In the genomic region with DNA sequence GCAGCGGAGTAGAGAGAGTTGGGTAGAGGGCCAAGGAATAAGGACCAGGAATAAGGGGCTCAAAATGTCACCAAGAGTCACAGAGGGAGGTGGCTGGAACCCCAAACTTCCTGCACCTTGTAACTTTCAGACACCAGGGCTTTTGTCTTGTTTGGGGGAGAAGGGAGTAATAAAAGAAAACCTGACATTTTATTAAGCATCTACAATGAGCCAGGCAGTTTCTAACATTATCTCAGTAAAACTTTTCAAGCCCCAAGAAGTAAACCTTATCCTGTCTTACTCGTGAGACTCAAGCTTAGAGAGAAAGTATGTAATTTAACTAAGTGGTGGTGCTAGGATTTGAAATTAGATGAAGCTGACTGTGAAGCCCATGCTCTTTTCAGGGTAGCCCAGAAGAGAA, we compare ENCODE assay signal across 9 cellular contexts. TPM values are rescaled to one million over a fixed set of nuclear protein-coding genes. Genes with fewer than 3 reads are reported as not detected.
DNase-seq lines count a peak whose midpoint lies in the region; ATAC-seq and TF ChIP-seq lines count a peak whose summit lies in the region.
"Had no signal": no experiment of that assay in that cellular context is flagged by ENCODE, and none has a peak within 500 bp of the region (broad histone marks: within the 10 kb centered on the region; RNA-seq: fewer than 3 reads in every experiment).

No MANE protein-coding gene starts in this region.

- H3F3A ChIP-seq in GM23248 (ENCODE audit: insufficient read depth), result peaks cover 20% of the 10 kb centered on the region

- H4K20me1 ChIP-seq in GM23248 (ENCODE audit: insufficient read depth), result no peaks in the 10 kb centered on the region

- H3K4me3 ChIP-seq in GM23248 (peak overlapping the region; percentile 83; the same call in 1 of the 2 replicates), foreskin fibroblast (ENCODE audit: low read depth in 1 of 2, low read length in 2 of 2) (peak overlapping the region; percentile 73 to 75), gastrocnemius medialis (no peak overlapping the region)

- ATAC-seq in gastrocnemius medialis, result no peak
- no peak for ATAC-seq in HG02981 (IDR thresholded peaks at IDR 0.05; ENCODE audit: unreplicated experiment)
- ATAC-seq in GM18505 (IDR thresholded peaks at IDR 0.05; ENCODE audit: unreplicated experiment), result no peak

- H3K4me1 ChIP-seq in GM23248 (ENCODE audit: insufficient read depth) (0 out of 2 replicates have a peak, but pooled peaks cover 5% of the 10 kb centered on the region), gastrocnemius medialis (peaks cover 30 to 32% of the 10 kb centered on the region in 2 donors)

- no peaks in the 10 kb centered on the region for H3K9me3 ChIP-seq in GM23248 (ENCODE audit: low read depth)
- no peaks in the 10 kb centered on the region for H3K9me3 ChIP-seq in gastrocnemius medialis

- H3K9me2 ChIP-seq in GM23248 (ENCODE audit: insufficient read depth), result no peaks in the 10 kb centered on the region

- no peaks in the 10 kb centered on the region for H3K79me2 ChIP-seq in GM23248 (ENCODE audit: insufficient read depth)

- intact Hi-C loops in gastrocnemius medialis (cut with DNase I; ENCODE audit: low total_unique reads), result loop anchor here (5.0 kb wide), 1 partner anchor 642 kb away; a partner anchor contains a TSS

- no peak overlapping the region for H3K9ac ChIP-seq in GM23248

- H3K27ac ChIP-seq in GM23248, result no peak overlapping the region
- H3K27ac ChIP-seq in VCaP, result peak overlapping the region; percentile 88
- H3K27ac ChIP-seq in gastrocnemius medialis, result peak overlapping the region; percentile 77 to 84 (median 80)
- H3K27ac ChIP-seq: PC-9 had no signal

- in situ Hi-C loops in GM23248 (cut with MboI), result no loop called here
- in situ Hi-C loops in gastrocnemius medialis (cut with MboI; ENCODE audit: low sequenced_read_pairs in 4 of 4), result loop anchor here (10.0 to 25.0 kb wide), 3 partner anchors 147 to 497 kb away; no protein-coding TSS in a partner anchor

- DNase-seq in GM23248 (no peak), foreskin fibroblast (no peak), gastrocnemius medialis (no peak), middle frontal gyrus (ENCODE audit: extremely low spot score, low spot score) (no peak), hypothalamus (lab: John Stamatoyannopoulos, UW) (no peak)
- DNase-seq: PC-9 had no signal

- TF ChIP-seq CTCF in VCaP (conservative IDR thresholded peaks at IDR 0.05) (no peak), foreskin fibroblast (IDR thresholded peaks at IDR 0.05; ENCODE audit: low read depth, low read length) (no peak), gastrocnemius medialis (IDR thresholded peaks at IDR 0.05 in 4 of 5, conservative IDR thresholded peaks at IDR 0.05 in 1 of 5) (no peak)

- H3K36me3 ChIP-seq in GM23248 (ENCODE audit: low read depth) (peaks cover 11% of the 10 kb centered on the region; the same call in 1 of the 2 replicates), gastrocnemius medialis (peaks cover 0 to 25% of the 10 kb centered on the region in 2 donors)

- WGBS in GM23248 (ENCODE audit: low coverage in 1 of 2, low lambda C conversion rate in 2 of 2, missing lambda C conversion rate in 2 of 2), 2 experiments, result 35 to 42% methylated on average over 2 of the region's 2 CpGs

- H2AFZ ChIP-seq in GM23248, result peak overlapping the region; percentile 81; the same call in 1 of the 2 replicates

- TF ChIP-seq POLR2A in gastrocnemius medialis (IDR thresholded peaks at IDR 0.05) (no peak), GM18505 (IDR thresholded peaks at IDR 0.05; ENCODE audit: borderline replicate concordance, extremely low read depth, insufficient read depth, insufficient read length) (no peak)

- peak overlapping the region; percentile 85 for H3K4me2 ChIP-seq in GM23248 (ENCODE audit: unreplicated experiment)

- H3K27me3 ChIP-seq in GM23248 (replicated peaks; ENCODE audit: insufficient read depth), result no peaks in the 10 kb centered on the region
- H3K27me3 ChIP-seq in gastrocnemius medialis, result no peaks in the 10 kb centered on the region

RNA-seq across cellular contexts. Expression of a gene that starts 0.8 kb away (rescaled TPM):
- 19.6 and 20.4 TPM in 2 replicates for total RNA-seq in GM23248 (2014; rRNA removed; shearing (Covaris generic))
- polyA plus RNA-seq in GM23248 (2016; fragmentation: Nextera tagmentation; extraction: Ambion mirVana), result 8.0 and 8.2 TPM in 2 replicates
- 10 to 100 TPM in 3 of 4 donors, 1 to 10 TPM in 1; 7.9 to 16.1 (median 11.1) TPM for total RNA-seq in gastrocnemius medialis

RNA-seq across cellular contexts. Expression of a gene that starts 27.1 kb away (rescaled TPM):
- total RNA-seq in GM23248 (2014; rRNA removed; shearing (Covaris generic)), result not detected in 2 replicates
- not detected in 2 replicates for polyA plus RNA-seq in GM23248 (2016; fragmentation: Nextera tagmentation; extraction: Ambion mirVana)
- not detected for total RNA-seq in gastrocnemius medialis
- total RNA-seq: PC-9 had no signal

Comparison
In these comparisons a context has a peak if more than half of its experiments do, and no peak if none do; other contexts are left out.
1. H3K4me3 ChIP-seq: peak in GM23248 (single experiment) and foreskin fibroblast (2 of 2); none in gastrocnemius medialis (0 of 4).